ENCODE assay signal across 11 cellular contexts in genomic region chr4:6953751-6954380, GRCh38. TPM values are rescaled to one million over a fixed set of nuclear protein-coding genes. Genes with fewer than 3 reads are reported as not detected.
DNase-seq lines count a peak whose midpoint lies in the region; ATAC-seq and TF ChIP-seq lines count a peak whose summit lies in the region.
"Had no signal": no experiment of that assay in that cellular context is flagged by ENCODE, and none has a peak within 500 bp of the region (broad histone marks: within the 10 kb centered on the region; RNA-seq: fewer than 3 reads in every experiment).

No MANE protein-coding gene starts in this region.

- H3K79me2 ChIP-seq in neural progenitor cell (ENCODE audit: low read depth) (peaks cover 93% of the 10 kb centered on the region), PC-3 (ENCODE audit: low read length) (no peaks in the 10 kb centered on the region)

- no peaks in the 10 kb centered on the region for H3K27me3 Mint-ChIP-seq in neural progenitor cell (ENCODE audit: insufficient read depth, low read depth)
- H3K27me3 Mint-ChIP-seq: CD4-positive, CD25-positive, alpha-beta regulatory T cell; memory B cell had no signal

- H3K9me3 Mint-ChIP-seq in neural progenitor cell: peaks cover 9% of the 10 kb centered on the region
- H3K9me3 Mint-ChIP-seq: CD4-positive, CD25-positive, alpha-beta regulatory T cell; memory B cell had no signal

- peak in 1 of 2 donors; percentile 44 for TF ChIP-seq POLR2A in Peyer's patch (IDR thresholded peaks at IDR 0.05)

- H3K4me3 ChIP-seq in AG04450 (ENCODE audit: low read depth, low read length) (0 out of 2 replicates have a peak overlapping the region, but pooled peaks have one; percentile 17), Peyer's patch (peak overlapping the region in 2 of 4 donors; percentile 20 to 44), fibroblast of pulmonary artery (replicated peaks; ENCODE audit: low read depth, low read length) (peak overlapping the region; percentile 22), neural progenitor cell (no peak overlapping the region), PC-3 (ENCODE audit: low read length) (no peak overlapping the region)

- H3K27ac Mint-ChIP-seq in neural progenitor cell: peak overlapping the region; percentile 83
- H3K27ac Mint-ChIP-seq: memory B cell had no signal

- intact Hi-C loops in PC-3 (cut with micrococcal nuclease): no loop called here

- H3K9me3 ChIP-seq in AG04450 (ENCODE audit: control insufficient read depth, insufficient read depth, low read length) (peaks cover 7% of the 10 kb centered on the region; the same call in 1 of the 2 replicates), Peyer's patch (no peaks in the 10 kb centered on the region), neural progenitor cell (ENCODE audit: low read depth) (no peaks in the 10 kb centered on the region), PC-3 (ENCODE audit: low read length) (no peaks in the 10 kb centered on the region)

- TF ChIP-seq CTCF in AG04450 (IDR thresholded peaks at IDR 0.05; ENCODE audit: low read depth, low read length): no peak
- TF ChIP-seq CTCF in Peyer's patch (IDR thresholded peaks at IDR 0.05): no peak
- no peak for TF ChIP-seq CTCF in fibroblast of pulmonary artery (IDR thresholded peaks at IDR 0.05; ENCODE audit: low read length, missing control alignments)
- no peak for TF ChIP-seq CTCF in neural progenitor cell (IDR thresholded peaks at IDR 0.05)
- TF ChIP-seq CTCF in PC-3 (conservative IDR thresholded peaks at IDR 0.05; ENCODE audit: low read depth, low read length): no peak

- no peak overlapping the region for H3K9ac ChIP-seq in neural progenitor cell
- no peak overlapping the region for H3K9ac ChIP-seq in PC-3 (ENCODE audit: low read length)

- H3K36me3 ChIP-seq in Peyer's patch (no peaks in the 10 kb centered on the region), neural progenitor cell (no peaks in the 10 kb centered on the region), PC-3 (ENCODE audit: low read depth, low read length) (no peaks in the 10 kb centered on the region)

- no peak for ATAC-seq in PC-3

- H3K4me3 Mint-ChIP-seq in neural progenitor cell: peak overlapping the region; percentile 48
- H3K4me3 Mint-ChIP-seq: CD4-positive, CD25-positive, alpha-beta regulatory T cell; memory B cell had no signal

- H4K20me1 ChIP-seq in neural progenitor cell (ENCODE audit: low read depth): peaks cover 54% of the 10 kb centered on the region
- no peaks in the 10 kb centered on the region for H4K20me1 ChIP-seq in PC-3 (ENCODE audit: low read length)

- peaks cover 0 to 13% (median 0%) of the 10 kb centered on the region in 4 donors for H3K4me1 ChIP-seq in Peyer's patch
- peaks cover 26% of the 10 kb centered on the region for H3K4me1 ChIP-seq in neural progenitor cell
- peaks cover 10% of the 10 kb centered on the region for H3K4me1 ChIP-seq in PC-3 (ENCODE audit: insufficient read depth, low read length)

- H3K4me2 ChIP-seq in neural progenitor cell: no peak overlapping the region
- no peak overlapping the region for H3K4me2 ChIP-seq in PC-3 (ENCODE audit: low read length)

- peak overlapping the region; percentile 11 for H3K27ac ChIP-seq in AG04450 (ENCODE audit: low read depth, low read length)
- peak overlapping the region in 3 of 4 donors; percentile 43 to 90 (median 53) for H3K27ac ChIP-seq in Peyer's patch
- H3K27ac ChIP-seq in neural progenitor cell: no peak overlapping the region
- no peak overlapping the region for H3K27ac ChIP-seq in PC-3 (ENCODE audit: low read length)

- no peaks in the 10 kb centered on the region for H3K9me2 ChIP-seq in PC-3 (replicated peaks; ENCODE audit: low read length)

- H3K4me1 Mint-ChIP-seq in neural progenitor cell: peaks cover 30% of the 10 kb centered on the region

- DNase-seq in AG04450 (ENCODE audit: low read depth, low spot score) (peak; percentile 51), Peyer's patch (peak in 2 of 3 donors; percentile 90 to 91), fibroblast of pulmonary artery (ENCODE audit: low read depth) (peak; percentile 76), neural progenitor cell (ENCODE audit: low spot score) (peak; percentile 85), PC-3 (no peak), pons (ENCODE audit: low spot score) (no peak), retina (no peak), T-helper 9 cell (no peak)
- DNase-seq: CD4-positive, CD25-positive, alpha-beta regulatory T cell; NCI-H526 had no signal

- POLR2A ChIA-PET in AG04450 (lab: Yijun Ruan, JAX) (interaction anchor here (0.6 to 1.4 kb wide), 3 partner anchors 12 to 103 kb away, joined by 3 to 4 read pairs (median 3); partner anchors contain the start of gene TBC1D14), PC-3 (lab: Charles Lee; ENCODE audit: unreplicated experiment) (no interaction called here)

- H3K36me3 Mint-ChIP-seq in neural progenitor cell: peaks cover 4% of the 10 kb centered on the region
- H3K36me3 Mint-ChIP-seq: memory B cell had no signal

- H2AFZ ChIP-seq in neural progenitor cell (replicated peaks) (no peak overlapping the region), PC-3 (ENCODE audit: low read length) (no peak overlapping the region)

- H3K27me3 ChIP-seq in AG04450 (ENCODE audit: control insufficient read depth, insufficient read depth, low read length): no peaks in the 10 kb centered on the region
- no peaks in the 10 kb centered on the region for H3K27me3 ChIP-seq in Peyer's patch
- H3K27me3 ChIP-seq in neural progenitor cell: no peaks in the 10 kb centered on the region
- H3K27me3 ChIP-seq in PC-3 (ENCODE audit: low read length): no peaks in the 10 kb centered on the region

- no TSS peak for BruUV-seq in PC-3 (replicated peaks; lab: Mats Ljungman, UMichigan)

- CTCF ChIA-PET in AG04450 (lab: Charles Lee): interaction anchor here (1.0 to 1.9 kb wide), 4 partner anchors 19 to 81 kb away, joined by 3 to 7 read pairs (median 4); no protein-coding TSS in a partner anchor
- CTCF ChIA-PET in PC-3 (lab: Charles Lee): no interaction called here

- H3F3A ChIP-seq in neural progenitor cell (ENCODE audit: low read depth) (peaks cover 21% of the 10 kb centered on the region), PC-3 (ENCODE audit: low read length, unreplicated experiment) (no peaks in the 10 kb centered on the region)

RNA-seq across cellular contexts. Expression of gene TBC1D14, which starts 44.2 kb away (rescaled TPM):
- polyA plus RNA-seq in AG04450 (2011; rRNA removed): 46.3 and 47.1 TPM in 2 replicates
- polyA minus RNA-seq in AG04450 (2011; rRNA and poly(A)+ RNA removed): 43.8 and 50.4 TPM in 2 replicates
- total RNA-seq in Peyer's patch (10 to 100 TPM; 44.8 to 67.7 (median 55.7) TPM), neural progenitor cell (ENCODE audit: low replicate concordance) (47.9 and 58.8 TPM in 2 replicates), PC-3 (2014; rRNA removed) (33.0 and 33.3 TPM in 2 replicates)

Comparison
In these comparisons a context has a peak if more than half of its experiments do, and no peak if none do; other contexts are left out.
1. DNase-seq: peak in AG04450 (single experiment), Peyer's patch (2 of 3), fibroblast of pulmonary artery (single experiment) and neural progenitor cell (single experiment); none in PC-3 (single experiment), pons (single experiment), retina (single experiment) and T-helper 9 cell (single experiment).
2. H3K27ac ChIP-seq: peak in AG04450 (single experiment) and Peyer's patch (3 of 4); none in neural progenitor cell (single experiment) and PC-3 (single experiment).
3. H3K4me3 ChIP-seq: peak in AG04450 (single experiment) and fibroblast of pulmonary artery (single experiment); none in neural progenitor cell (single experiment) and PC-3 (single experiment).